In genomic region chr10:13512564-13512963, GRCh38 we compare ENCODE assay signal across 24 cellular contexts. TPM values are rescaled to one million over a fixed set of nuclear protein-coding genes. Genes with fewer than 3 reads are reported as not detected.
"Had no signal": no experiment of that assay in that cellular context is flagged by ENCODE, and none has a peak within 500 bp of the region (broad histone marks: within the 10 kb centered on the region; RNA-seq: fewer than 3 reads in every experiment).

No MANE protein-coding gene starts in this region.

- H3K9me3 ChIP-seq: left lung, lower lobe of right lung, pancreas, prostate gland, sigmoid colon, spleen, tibial nerve, uterus had no signal

- H3K36me3 ChIP-seq: pancreas, prostate gland, sigmoid colon, uterus had no signal

- H3K27ac ChIP-seq: left lung, lower lobe of right lung, pancreas, prostate gland, sigmoid colon, spleen, tibial nerve, uterus had no signal

- H3K4me3 ChIP-seq: left lung, lower lobe of right lung, pancreas, prostate gland, sigmoid colon, spleen, tibial nerve, uterus had no signal

- H3K27me3 ChIP-seq: left lung, pancreas, sigmoid colon, spleen, tibial nerve, uterus had no signal

- ATAC-seq: left colon; left lung; lower lobe of right lung; naive thymus-derived CD8-positive, alpha-beta T cell; pancreas; right cardiac atrium; stimulated activated effector memory CD8-positive, alpha-beta T cell treated with anti-CD3 and anti-CD28 coated beads, Interleukin-12 subunit alpha, Interleukin-12 subunit beta, amount 100 ng/mL, for 72 hours had no signal

- DNase-seq: hypothalamus; immature natural killer cell; kidney; left colon; left lung; lower lobe of right lung; mammary epithelial cell; mesenchymal stem cell; naive thymus-derived CD8-positive, alpha-beta T cell; nucleus accumbens; pancreas; posterior cingulate gyrus; retina; right cardiac atrium; sigmoid colon; small intestine; spleen; stimulated activated CD4-positive, alpha-beta T cell treated with anti-CD3 and anti-CD28 coated beads, Interleukin-4, amount 100 ng/mL, for 24 hours; stimulated activated naive CD4-positive, alpha-beta T cell; substantia nigra; uterus had no signal

- H3K4me1 ChIP-seq: left lung, lower lobe of right lung, pancreas, prostate gland, spleen, tibial nerve, uterus had no signal

RNA-seq across cellular contexts. Expression of gene BEND7, which starts 16.2 kb away (rescaled TPM):
- polyA plus RNA-seq: immature natural killer cell; naive thymus-derived CD8-positive, alpha-beta T cell had no signal
